30 cellular contexts compared by ENCODE assay signal in the genomic region with DNA sequence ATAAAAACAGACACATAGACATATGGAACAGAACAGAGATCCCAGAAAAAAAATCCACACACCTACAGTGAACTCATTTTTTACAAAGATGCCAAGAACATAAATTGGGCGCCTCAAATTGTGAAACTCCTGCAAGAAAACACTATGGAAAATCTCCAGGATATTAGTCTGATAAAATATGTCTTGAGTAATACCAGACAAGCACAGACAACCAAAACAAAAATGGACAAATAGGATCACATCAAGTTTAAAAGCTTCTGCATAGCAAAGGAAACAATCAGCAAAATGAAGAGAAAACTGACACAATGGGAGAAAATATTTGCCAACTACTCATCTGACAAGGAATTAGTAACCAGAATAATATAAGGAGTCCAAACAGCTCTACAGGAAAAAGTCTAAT.
"Had no signal": no experiment of that assay in that cellular context is flagged by ENCODE, and none has a peak within 500 bp of the region (broad histone marks: within the 10 kb centered on the region; RNA-seq: fewer than 3 reads in every experiment).

No MANE protein-coding gene starts in this region.

- H3K4me1 ChIP-seq: body of pancreas, gastrocnemius medialis, heart left ventricle had no signal

- FAIRE-seq: endometrium, endothelial cell of umbilical vein had no signal

- H3K27me3 ChIP-seq: body of pancreas had no signal

- H3K27ac ChIP-seq: body of pancreas, gastrocnemius medialis, heart left ventricle, WERI-Rb-1 had no signal

- H3K4me3 ChIP-seq: body of pancreas, gastrocnemius medialis, heart left ventricle had no signal

- H3K36me3 ChIP-seq: gastrocnemius medialis, heart left ventricle, WERI-Rb-1 had no signal

- ATAC-seq: activated CD4-positive, CD25-positive, alpha-beta regulatory T cell treated with anti-CD3 and anti-CD28 coated beads, Interleukin-2, amount 50 U/mL, for 24 hours; activated CD8-positive, alpha-beta T cell treated with anti-CD3 and anti-CD28 coated beads for 36 hours; activated T-cell treated with anti-CD3 and anti-CD28 coated beads, Interleukin-2, amount 50 U/mL, for 4 hours; activated T-helper 17 cell treated with anti-CD3 and anti-CD28 coated beads, Interleukin-2, amount 50 U/mL, for 72 hours; body of pancreas; esophagus mucosa; gastrocnemius medialis; heart left ventricle; T-helper 17 cell had no signal

- DNase-seq: activated B cell treated with CpG ODN at 0.5 μM for 24 hours; activated CD4-positive, alpha-beta T cell treated with anti-CD3 and anti-CD28 coated beads for 48 hours; activated CD4-positive, alpha-beta T cell treated with anti-CD3 and anti-CD28 coated beads, Interleukin-2, amount 50 U/mL, for 1 hour; activated CD4-positive, alpha-beta T cell treated with anti-CD3 and anti-CD28 coated beads, Interleukin-2, amount 50 U/mL, for 48 hours; activated CD8-positive, alpha-beta memory T cell treated with anti-CD3 and anti-CD28 coated beads for 24 hours; activated CD8-positive, alpha-beta T cell treated with anti-CD3 and anti-CD28 coated beads for 36 hours; activated effector memory CD4-positive, alpha-beta T cell treated with Interleukin-2 at 50 U/mL for 16 hours; activated gamma-delta T cell treated with Interleukin-2 at 50 U/mL for 16 hours; activated naive CD4-positive, alpha-beta T cell treated with anti-CD3 and anti-CD28 coated beads, Interleukin-2, amount 50 U/mL, for 16 hours; activated naive CD4-positive, alpha-beta T cell treated with Interleukin-2 at 50 U/mL for 16 hours; activated T-cell treated with anti-CD3 and anti-CD28 coated beads, Interleukin-2, amount 50 U/mL, for 4 hours; amygdala; aorta; body of pancreas; cortex of kidney; dermis blood vessel endothelial cell; effector CD8-positive, alpha-beta T cell; foreskin fibroblast; gastrocnemius medialis; glutamatergic neuron; heart left ventricle; T-helper 1 cell; T-helper 17 cell; T1000; WERI-Rb-1 had no signal

- H3K9me3 ChIP-seq: body of pancreas had no signal
